In the genomic region with DNA sequence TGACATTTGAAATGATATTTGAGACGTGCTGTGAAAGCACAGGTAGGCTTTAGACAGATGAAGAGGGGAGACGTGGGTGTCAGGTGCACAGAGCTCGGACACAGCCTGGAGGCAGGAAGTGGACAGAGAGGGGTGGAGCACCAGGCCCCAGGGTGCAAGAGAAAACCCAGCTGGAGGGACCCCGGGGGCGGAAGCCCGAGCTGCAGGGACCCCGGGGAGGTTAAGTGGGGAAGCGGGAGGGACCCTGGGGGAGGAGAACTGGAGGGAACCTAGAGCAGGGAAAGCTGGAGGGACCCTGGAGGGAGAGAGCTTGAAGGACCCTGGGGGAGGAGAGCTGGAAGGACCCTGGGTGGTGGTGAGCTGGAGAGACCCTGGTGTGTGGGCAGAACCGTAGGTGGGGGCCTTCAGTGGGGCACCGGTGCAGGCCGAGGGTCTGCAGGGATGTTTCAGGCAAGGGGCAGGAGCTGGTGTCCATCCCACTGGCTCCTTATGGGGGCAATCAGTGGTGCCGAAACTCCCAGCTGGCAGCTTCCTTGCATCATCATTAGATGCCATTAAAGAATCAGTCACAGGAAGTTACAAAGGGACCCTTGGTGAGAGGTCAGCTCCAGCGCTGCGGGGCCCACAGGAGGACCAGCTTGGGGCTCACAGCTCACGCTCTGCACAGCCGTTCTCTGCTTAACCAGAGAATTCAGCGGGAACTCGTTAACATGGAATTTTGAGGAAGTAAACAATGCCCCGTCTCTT, we compare ENCODE assay signal across 1 cellular context.
TF ChIP-seq lines count a peak whose summit lies in the region.

No MANE protein-coding gene starts in this region.

TF ChIP-seq in GM23338, 12 proteins besides CTCF, POLR2A, EP300 and RAD21 (continued from another document):
- TF ChIP-seq, protein P1, sequence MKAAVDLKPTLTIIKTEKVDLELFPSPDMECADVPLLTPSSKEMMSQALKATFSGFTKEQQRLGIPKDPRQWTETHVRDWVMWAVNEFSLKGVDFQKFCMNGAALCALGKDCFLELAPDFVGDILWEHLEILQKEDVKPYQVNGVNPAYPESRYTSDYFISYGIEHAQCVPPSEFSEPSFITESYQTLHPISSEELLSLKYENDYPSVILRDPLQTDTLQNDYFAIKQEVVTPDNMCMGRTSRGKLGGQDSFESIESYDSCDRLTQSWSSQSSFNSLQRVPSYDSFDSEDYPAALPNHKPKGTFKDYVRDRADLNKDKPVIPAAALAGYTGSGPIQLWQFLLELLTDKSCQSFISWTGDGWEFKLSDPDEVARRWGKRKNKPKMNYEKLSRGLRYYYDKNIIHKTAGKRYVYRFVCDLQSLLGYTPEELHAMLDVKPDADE (IDR thresholded peaks at IDR 0.05): no peak
